23 cellular contexts compared by ENCODE assay signal in genomic region chr6:141349710-141350109, GRCh38.
"Had no signal": no experiment of that assay in that cellular context is flagged by ENCODE, and none has a peak within 500 bp of the region (broad histone marks: within the 10 kb centered on the region; RNA-seq: fewer than 3 reads in every experiment).

No MANE protein-coding gene starts in this region.

- ATAC-seq: effector memory CD8-positive, alpha-beta T cell; esophagus mucosa; gastroesophageal sphincter; left colon; left lobe of liver; lower lobe of right lung; mucosa of descending colon had no signal

- DNase-seq: colonic mucosa; cortex of kidney; effector CD8-positive, alpha-beta T cell; effector memory CD8-positive, alpha-beta T cell; endodermal cell; erythroblast; esophagus squamous epithelium; foreskin fibroblast; heart left ventricle; hypothalamus; immature natural killer cell; islet precursor cell; kidney; kidney glomerular epithelial cell; left colon; left ventricle myocardium inferior; lower lobe of right lung; mesenchymal stem cell; mucosa of descending colon; naive B cell had no signal
